ENCODE assay signal across 20 cellular contexts in genomic region chr16:6019490-6019991, GRCh38.
DNase-seq lines count a peak whose midpoint lies in the region; ATAC-seq, FAIRE-seq and TF ChIP-seq lines count a peak whose summit lies in the region.
"Had no signal": no experiment of that assay in that cellular context is flagged by ENCODE, and none has a peak within 500 bp of the region (broad histone marks: within the 10 kb centered on the region; RNA-seq: fewer than 3 reads in every experiment).

No MANE protein-coding gene starts in this region.

- no peak overlapping the region for H2BK20ac ChIP-seq in H9 (ENCODE audit: low read depth, low read length, poor library complexity, severe bottlenecking)

- H3K56ac ChIP-seq in H9 (ENCODE audit: insufficient read length, low read depth, low read length), result no peak overlapping the region

- no peak overlapping the region; the same call in 1 of the 2 replicates for H3K14ac ChIP-seq in H9 (ENCODE audit: insufficient read depth, low read length)
- H3K14ac ChIP-seq in neuronal stem cell (ENCODE audit: low read length), result no peak overlapping the region

- DNase-seq in H9, result peak; percentile 61
- no peak for DNase-seq in astrocyte (ENCODE audit: low read depth)
- no peak for DNase-seq in iPS DF 6.9 (ENCODE audit: low read depth, low spot score)
- peak; percentile 33 for DNase-seq in neuronal stem cell (ENCODE audit: low spot score)
- no peak for DNase-seq in activated naive CD4-positive, alpha-beta T cell treated with anti-CD3 and anti-CD28 coated beads, Interleukin-2, amount 50 U/mL, for 72 hours (ENCODE audit: low spot score in 2 of 2)
- no peak for DNase-seq in SIG-M5 (lab: John Stamatoyannopoulos, UW)
- no peak for DNase-seq in NCI-H526 treated with DMSO at 0.1 percent for 48 hours (lab: John Stamatoyannopoulos, UW)
- no peak for DNase-seq in ACHN
- DNase-seq: activated naive CD8-positive, alpha-beta T cell treated with anti-CD3 and anti-CD28 coated beads, Interleukin-2, amount 10 ng/mL, durations not matched to agents 7 days and 5 days; activated T-cell treated with anti-CD3 and anti-CD28 coated beads, Interleukin-2, amount 50 U/mL, for 1 hour; central memory CD4-positive, alpha-beta T cell; KBM-7; NCI-H1048; NCI-H2081 treated with DMSO at 0.1 percent for 48 hours; small intestine; stimulated activated CD4-positive, alpha-beta T cell treated with anti-CD3 and anti-CD28 coated beads, Interleukin-4, amount 100 ng/mL, for 4 hours; stimulated activated CD8-positive, alpha-beta memory T cell treated with anti-CD3 and anti-CD28 coated beads, Interleukin-4, amount 100 ng/mL, for 48 hours had no signal

- H3K79me2 ChIP-seq in H9 (ENCODE audit: insufficient read depth, low read length), result no peaks in the 10 kb centered on the region
- no peaks in the 10 kb centered on the region for H3K79me2 ChIP-seq in astrocyte (ENCODE audit: insufficient read depth, low read length)

- H3K9me3 ChIP-seq in H9 (ENCODE audit: control insufficient read depth, low read depth, low read length) (no peaks in the 10 kb centered on the region), astrocyte (ENCODE audit: insufficient read depth, low read depth, low read length) (no peaks in the 10 kb centered on the region), iPS DF 6.9 (ENCODE audit: control insufficient read depth, insufficient read depth, low read length) (no peaks in the 10 kb centered on the region; the same call in 1 of the 2 replicates), neuronal stem cell (replicated peaks in 1 of 2; ENCODE audit: control insufficient read depth in 2 of 2, insufficient read depth in 1 of 2, low read depth in 1 of 2, low read length in 2 of 2) (no peaks in the 10 kb centered on the region)

- H2BK5ac ChIP-seq in H9 (ENCODE audit: insufficient read length, low read length), result no peak overlapping the region
- no peak overlapping the region for H2BK5ac ChIP-seq in neuronal stem cell (ENCODE audit: low read length)

- peak; percentile 45; the same call in 2 of the 3 replicates for TF ChIP-seq CTCF in H9 (conservative IDR thresholded peaks at IDR 0.05)
- TF ChIP-seq CTCF in astrocyte (IDR thresholded peaks at IDR 0.05; ENCODE audit: insufficient read depth, low read depth, low read length), result no peak

- H3T11ph ChIP-seq in H9 (ENCODE audit: low read length), result no peak overlapping the region

- H3K27me3 Mint-ChIP-seq in H9 (ENCODE audit: low read depth), result peaks cover 67% of the 10 kb centered on the region
- peaks cover 30% of the 10 kb centered on the region for H3K27me3 Mint-ChIP-seq in astrocyte (ENCODE audit: low read depth, unreplicated experiment)

- H3K4me1 ChIP-seq in H9 (ENCODE audit: insufficient read depth, low read length), result no peaks in the 10 kb centered on the region
- peaks cover 2% of the 10 kb centered on the region for H3K4me1 ChIP-seq in astrocyte (ENCODE audit: insufficient read depth, low read length)
- no peaks in the 10 kb centered on the region for H3K4me1 ChIP-seq in iPS DF 6.9 (ENCODE audit: control insufficient read depth, insufficient read depth, low read length)
- H3K4me1 ChIP-seq in neuronal stem cell (ENCODE audit: control insufficient read depth in 2 of 2, insufficient read depth in 1 of 2, low read depth in 1 of 2, low read length in 2 of 2), result peaks cover 0 to 3% of the 10 kb centered on the region in 2 donors

- H3K23ac ChIP-seq in H9 (ENCODE audit: insufficient read length, low read depth, low read length) (no peak overlapping the region), neuronal stem cell (ENCODE audit: low read depth, low read length, poor library complexity) (peak overlapping the region; percentile 8)

- H4K20me1 ChIP-seq in H9 (ENCODE audit: control insufficient read depth, insufficient read depth, insufficient read length) (no peaks in the 10 kb centered on the region), astrocyte (ENCODE audit: insufficient read depth, low read length) (no peaks in the 10 kb centered on the region)

- H3K4me1 Mint-ChIP-seq in H9 (peaks cover 9 to 10% of the 10 kb centered on the region in 2 experiments), astrocyte (ENCODE audit: low read depth, unreplicated experiment) (peaks cover 13% of the 10 kb centered on the region)
- H3K4me1 Mint-ChIP-seq: activated naive CD8-positive, alpha-beta T cell treated with anti-CD3 and anti-CD28 coated beads, Interleukin-2, amount 10 ng/mL, durations not matched to agents 7 days and 5 days; B cell had no signal

- no peak overlapping the region for H2BK12ac ChIP-seq in H9 (ENCODE audit: insufficient read length, low read depth, low read length)
- no peak overlapping the region for H2BK12ac ChIP-seq in neuronal stem cell (ENCODE audit: low read length)

- no peaks in the 10 kb centered on the region; a peak in 1 of 5 replicates for H3K9me3 Mint-ChIP-seq in H9
- no peaks in the 10 kb centered on the region for H3K9me3 Mint-ChIP-seq in astrocyte (ENCODE audit: unreplicated experiment)
- peaks cover 10 to 13% of the 10 kb centered on the region in 2 donors for H3K9me3 Mint-ChIP-seq in activated naive CD4-positive, alpha-beta T cell treated with anti-CD3 and anti-CD28 coated beads, Interleukin-2, amount 50 U/mL, for 72 hours

- peaks cover 17% of the 10 kb centered on the region; the same call in 1 of the 2 replicates for H3K27me3 ChIP-seq in H9 (ENCODE audit: insufficient read depth, low read length)
- peaks cover 17% of the 10 kb centered on the region for H3K27me3 ChIP-seq in astrocyte (ENCODE audit: insufficient read depth, low read length)
- H3K27me3 ChIP-seq in iPS DF 6.9 (ENCODE audit: control insufficient read depth, insufficient read depth, low read length), result peaks cover 8% of the 10 kb centered on the region; the same call in 1 of the 2 replicates
- H3K27me3 ChIP-seq in neuronal stem cell (ENCODE audit: control insufficient read depth in 3 of 3, insufficient read depth in 3 of 3, low read depth in 1 of 3, low read length in 3 of 3), result peaks cover 8 to 50% (median 37%) of the 10 kb centered on the region in 3 experiments

- FAIRE-seq in astrocyte (lab: Jason Lieb, UNC), result no peak
- FAIRE-seq: RCC 7860, small intestine had no signal

- H3K27ac ChIP-seq in H9 (ENCODE audit: insufficient read length, low read depth, low read length) (no peak overlapping the region), astrocyte (ENCODE audit: low read depth, low read length) (no peak overlapping the region), iPS DF 6.9 (ENCODE audit: low read length) (no peak overlapping the region), neuronal stem cell (replicated peaks; ENCODE audit: low read length) (no peak overlapping the region)
- H3K27ac ChIP-seq: HL-60 had no signal

- H3K23me2 ChIP-seq in H9 (ENCODE audit: insufficient read length, low read depth, low read length, poor library complexity, severe bottlenecking), result peaks cover 20% of the 10 kb centered on the region

- H3K79me1 ChIP-seq in H9 (ENCODE audit: insufficient read depth, low read depth, low read length, poor library complexity, severe bottlenecking) (no peaks in the 10 kb centered on the region), neuronal stem cell (ENCODE audit: low read depth, low read length) (no peaks in the 10 kb centered on the region)

- peak overlapping the region; percentile 8 for H3K4me3 ChIP-seq in astrocyte (ENCODE audit: insufficient read depth, low read depth, low read length)
- peak overlapping the region; percentile 37 for H3K4me3 ChIP-seq in iPS DF 6.9 (ENCODE audit: low read length)
- H3K4me3 ChIP-seq in neuronal stem cell (ENCODE audit: low read length in 2 of 2), result peak overlapping the region in 1 of 2 donors; percentile 70

- no peak overlapping the region for H3K18ac ChIP-seq in H9 (ENCODE audit: insufficient read length, low read depth, low read length)
- H3K18ac ChIP-seq in neuronal stem cell (ENCODE audit: low read length), result peak overlapping the region; percentile 41

- H3K27ac Mint-ChIP-seq in H9, result no peak overlapping the region
- no peak overlapping the region for H3K27ac Mint-ChIP-seq in astrocyte (ENCODE audit: unreplicated experiment)
- H3K27ac Mint-ChIP-seq in activated naive CD4-positive, alpha-beta T cell treated with anti-CD3 and anti-CD28 coated beads, Interleukin-2, amount 50 U/mL, for 72 hours, result no peak overlapping the region
- H3K27ac Mint-ChIP-seq: activated naive CD8-positive, alpha-beta T cell treated with anti-CD3 and anti-CD28 coated beads, Interleukin-2, amount 10 ng/mL, durations not matched to agents 7 days and 5 days; B cell had no signal

- no peak for ATAC-seq in activated naive CD4-positive, alpha-beta T cell treated with anti-CD3 and anti-CD28 coated beads, Interleukin-2, amount 50 U/mL, for 72 hours

- H2AK5ac ChIP-seq in H9 (ENCODE audit: insufficient read length, low read length), result no peak overlapping the region
- H2AK5ac ChIP-seq in neuronal stem cell (ENCODE audit: low read depth, low read length), result no peak overlapping the region

- no peaks in the 10 kb centered on the region for H3K36me3 ChIP-seq in astrocyte (ENCODE audit: insufficient read depth, low read length)
- no peaks in the 10 kb centered on the region for H3K36me3 ChIP-seq in iPS DF 6.9 (ENCODE audit: control insufficient read depth, insufficient read depth, low read length)
- H3K36me3 ChIP-seq in neuronal stem cell (replicated peaks in 1 of 2; ENCODE audit: control insufficient read depth in 2 of 2, insufficient read depth in 2 of 2, low read length in 2 of 2), result no peaks in the 10 kb centered on the region

- H3K4me2 ChIP-seq in H9 (ENCODE audit: insufficient read depth, insufficient read length, low read length), result peak overlapping the region; percentile 88
- peak overlapping the region; percentile 75 for H3K4me2 ChIP-seq in astrocyte (ENCODE audit: low read length)
- peak overlapping the region; percentile 83 for H3K4me2 ChIP-seq in neuronal stem cell (ENCODE audit: insufficient read depth, low read length, poor library complexity, severe bottlenecking)

- H2AFZ ChIP-seq in H9 (ENCODE audit: low read length) (no peak overlapping the region), astrocyte (ENCODE audit: low read depth, low read length) (no peak overlapping the region), neuronal stem cell (ENCODE audit: low read length) (no peak overlapping the region)

- H4K5ac ChIP-seq in H9 (ENCODE audit: insufficient read length, low read depth, low read length), result no peak overlapping the region

- H3K36me3 Mint-ChIP-seq in H9 (ENCODE audit: insufficient read depth in 1 of 3, low read depth in 3 of 3) (no peaks in the 10 kb centered on the region; a peak in 1 of 7 replicates), astrocyte (ENCODE audit: low read depth, unreplicated experiment) (no peaks in the 10 kb centered on the region)
- H3K36me3 Mint-ChIP-seq in activated naive CD4-positive, alpha-beta T cell treated with anti-CD3 and anti-CD28 coated beads, Interleukin-2, amount 50 U/mL, for 72 hours, result peaks cover 0 to 9% of the 10 kb centered on the region in 2 donors
- H3K36me3 Mint-ChIP-seq: activated naive CD8-positive, alpha-beta T cell treated with anti-CD3 and anti-CD28 coated beads, Interleukin-2, amount 10 ng/mL, durations not matched to agents 7 days and 5 days had no signal

- H3K9ac ChIP-seq in H9 (ENCODE audit: extremely low read depth, insufficient read length, low read length) (no peak overlapping the region), astrocyte (ENCODE audit: low read length) (no peak overlapping the region), neuronal stem cell (ENCODE audit: low read depth, low read length, poor library complexity) (peak overlapping the region; percentile 70)

- no peak overlapping the region for H3K4ac ChIP-seq in H9 (ENCODE audit: low read depth, low read length)
- H3K4ac ChIP-seq in neuronal stem cell (ENCODE audit: low read length), result no peak overlapping the region

- H4K91ac ChIP-seq in H9 (ENCODE audit: insufficient read length, low read depth, low read length) (no peak overlapping the region), neuronal stem cell (ENCODE audit: low read depth, low read length, poor library complexity) (no peak overlapping the region)

- no peak overlapping the region for H4K8ac ChIP-seq in H9 (replicated peaks; ENCODE audit: insufficient read length, low read depth, low read length)
- no peak overlapping the region for H4K8ac ChIP-seq in neuronal stem cell (ENCODE audit: low read depth, low read length)

- in situ Hi-C loops in ACHN (cut with HindIII; ENCODE audit: low pct_ligation_motif_present, low pct_unique_long_range_greater_than_20kb, low sequenced_read_pairs), result no loop called here

- H3K4me3 Mint-ChIP-seq in H9 (peak overlapping the region; percentile 61 to 87), astrocyte (ENCODE audit: unreplicated experiment) (peak overlapping the region; percentile 64)
- H3K4me3 Mint-ChIP-seq: activated naive CD8-positive, alpha-beta T cell treated with anti-CD3 and anti-CD28 coated beads, Interleukin-2, amount 10 ng/mL, durations not matched to agents 7 days and 5 days; B cell had no signal

- H2BK120ac ChIP-seq in H9 (ENCODE audit: low read depth, low read length, poor library complexity, severe bottlenecking), result no peak overlapping the region
- H2BK120ac ChIP-seq in neuronal stem cell (ENCODE audit: low read depth, low read length), result no peak overlapping the region

- no CpG with 5 or more reads among the region's 50 CpGs for WGBS in H9 (ENCODE audit: extremely low coverage, insufficient read length, low lambda C conversion rate)
- no CpG with 5 or more reads among the region's 50 CpGs for WGBS in iPS DF 6.9 (ENCODE audit: insufficient coverage, insufficient read length)
- no CpG with 5 or more reads among the region's 50 CpGs for WGBS in neuronal stem cell (ENCODE audit: extremely low coverage in 2 of 2, insufficient read length in 2 of 2, insufficient replicate concordance in 1 of 2), 2 donors

- H2BK15ac ChIP-seq in H9 (ENCODE audit: low read depth, low read length) (no peak overlapping the region; the same call in 1 of the 2 replicates), neuronal stem cell (ENCODE audit: low read length) (no peak overlapping the region)

Comparison
In these comparisons a context has a peak if more than half of its experiments do, and no peak if none do; other contexts are left out.
1. DNase-seq: peak in H9 (single experiment) and neuronal stem cell (single experiment); none in astrocyte (single experiment), iPS DF 6.9 (single experiment), activated naive CD4-positive, alpha-beta T cell treated with anti-CD3 and anti-CD28 coated beads, Interleukin-2, amount 50 U/mL, for 72 hours (0 of 2), SIG-M5 (single experiment), NCI-H526 treated with DMSO at 0.1 percent for 48 hours (single experiment) and ACHN (single experiment).
2. Peak in every context shown above with its lines, with median percentiles within 50 percentile points of each other: H3K4me2 ChIP-seq.